1 cellular context compared by ENCODE assay signal in genomic region chr3:156005698-156006097, GRCh38.
TF ChIP-seq lines count a peak whose summit lies in the region.

No MANE protein-coding gene starts in this region.

TF ChIP-seq in HepG2, 621 proteins besides CTCF, POLR2A, EP300 and RAD21 (continued from another document):
- TF ChIP-seq ZBTB4 (CRISPR knock-in tag; IDR thresholded peaks at IDR 0.05; ENCODE audit: borderline replicate concordance) (no peak), ZMYM3 (CRISPR knock-in tag; IDR thresholded peaks at IDR 0.05) (no peak), MAZ (IDR thresholded peaks at IDR 0.05; ENCODE audit: borderline replicate concordance, low read depth, low read length) (no peak), MAZ (CRISPR knock-in tag; IDR thresholded peaks at IDR 0.05; ENCODE audit: low read depth) (no peak), ZNF788 (CRISPR knock-in tag; IDR thresholded peaks at IDR 0.05; ENCODE audit: borderline replicate concordance) (no peak), ZNF33B (CRISPR knock-in tag; IDR thresholded peaks at IDR 0.05) (no peak), SIX4 (CRISPR knock-in tag; IDR thresholded peaks at IDR 0.05) (no peak), ZFX (CRISPR knock-in tag; IDR thresholded peaks at IDR 0.05; ENCODE audit: low read depth) (no peak), ZNF841 (CRISPR knock-in tag; IDR thresholded peaks at IDR 0.05; ENCODE audit: borderline replicate concordance) (no peak), PHF20 (CRISPR knock-in tag; IDR thresholded peaks at IDR 0.05) (no peak), ZNF34 (CRISPR knock-in tag; IDR thresholded peaks at IDR 0.05; ENCODE audit: borderline replicate concordance) (no peak), ZFP82 (CRISPR knock-in tag; IDR thresholded peaks at IDR 0.05; ENCODE audit: borderline replicate concordance) (no peak), ZNF639 (CRISPR knock-in tag; conservative IDR thresholded peaks at IDR 0.05) (no peak), NFATC3 (CRISPR knock-in tag; IDR thresholded peaks at IDR 0.05) (no peak), RFX3 (CRISPR knock-in tag; IDR thresholded peaks at IDR 0.05) (no peak), ZNF775 (CRISPR knock-in tag; IDR thresholded peaks at IDR 0.05; ENCODE audit: borderline replicate concordance) (no peak), ZNF646 (CRISPR knock-in tag; IDR thresholded peaks at IDR 0.05) (no peak), SIX1 (CRISPR knock-in tag; IDR thresholded peaks at IDR 0.05; ENCODE audit: borderline replicate concordance) (no peak), AGO1 (IDR thresholded peaks at IDR 0.05; ENCODE audit: low read depth, low read length, poor library complexity, severe bottlenecking) (no peak), NFAT5 (CRISPR knock-in tag; IDR thresholded peaks at IDR 0.05) (no peak), HNF4G (IDR thresholded peaks at IDR 0.05; ENCODE audit: borderline replicate concordance, low read depth, low read length) (peak; percentile 56; the same call in 1 of the 2 replicates), HNF4G (CRISPR knock-in tag; IDR thresholded peaks at IDR 0.05; ENCODE audit: borderline replicate concordance, low read depth) (no peak), EHMT2 (IDR thresholded peaks at IDR 0.05; ENCODE audit: borderline replicate concordance, low read depth, low read length) (no peak), CBX5 (CRISPR knock-in tag; IDR thresholded peaks at IDR 0.05; ENCODE audit: borderline replicate concordance) (no peak), ZEB1 (IDR thresholded peaks at IDR 0.05; ENCODE audit: insufficient replicate concordance, low read depth) (no peak), ZNF281 (CRISPR knock-in tag; IDR thresholded peaks at IDR 0.05; ENCODE audit: borderline replicate concordance) (peak; percentile 74; the same call in 1 of the 2 replicates)
TF ChIP-seq in HepG2: peak in this region for 22.
